ENCODE assay signal across 8 cellular contexts in the genomic region with DNA sequence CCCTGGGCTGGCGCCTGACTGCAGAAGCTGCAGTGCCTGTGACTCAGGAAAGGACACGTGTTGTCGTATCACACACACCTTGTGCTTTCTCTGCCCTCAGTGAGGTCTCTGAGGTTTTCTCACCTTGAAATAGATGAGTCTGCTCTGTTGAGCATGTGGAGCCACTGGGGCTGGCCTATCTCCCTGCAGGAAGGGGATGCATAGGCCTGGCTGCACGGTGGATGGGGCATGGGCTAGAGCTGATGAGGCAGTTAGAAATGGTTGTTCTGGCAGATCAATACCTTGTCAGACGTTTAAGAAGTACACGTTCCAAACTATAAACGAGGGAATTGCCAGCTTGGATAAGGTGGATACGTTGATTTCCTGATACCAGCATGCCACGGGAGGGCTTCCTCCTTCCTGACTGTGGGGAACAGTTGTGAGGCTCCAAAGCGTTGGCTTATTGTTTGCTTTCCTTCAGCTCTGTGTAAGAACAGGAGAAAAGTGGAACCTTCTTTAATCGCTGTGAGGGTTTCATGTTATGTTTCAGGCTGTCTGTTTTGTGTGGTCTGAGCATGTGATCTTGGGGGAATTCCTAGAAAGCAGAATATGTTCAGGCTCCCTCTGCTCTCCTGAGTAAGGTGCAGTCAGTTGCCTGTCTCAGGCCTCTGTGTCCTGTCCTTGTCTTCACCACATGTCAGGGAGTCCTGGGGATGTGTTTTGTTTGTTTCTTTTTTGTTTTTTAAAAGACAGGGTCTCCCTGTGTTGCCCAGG. TPM values are rescaled to one million over a fixed set of nuclear protein-coding genes. Genes with fewer than 3 reads are reported as not detected.
DNase-seq lines count a peak whose midpoint lies in the region; ATAC-seq and TF ChIP-seq lines count a peak whose summit lies in the region.

No MANE protein-coding gene starts in this region.

- TF ChIP-seq POLR2A in body of pancreas (IDR thresholded peaks at IDR 0.05), result no peak
- no peak for TF ChIP-seq POLR2A in esophagus squamous epithelium (IDR thresholded peaks at IDR 0.05)

- H3K36me3 ChIP-seq in GM06990 (ENCODE audit: control insufficient read depth, insufficient read depth, low read length) (peaks cover 20% of the 10 kb centered on the region), mucosa of descending colon (ENCODE audit: low read depth) (no peaks in the 10 kb centered on the region), body of pancreas (replicated peaks in 1 of 2; ENCODE audit: insufficient read depth in 1 of 2, low read depth in 2 of 2) (peaks cover 0 to 14% of the 10 kb centered on the region in 2 donors), esophagus squamous epithelium (peaks cover 12 to 89% (median 19%) of the 10 kb centered on the region in 3 donors)

- ATAC-seq in GM21717 (IDR thresholded peaks at IDR 0.05; ENCODE audit: unreplicated experiment) (peak; percentile 63), mucosa of descending colon (peak; percentile 44), body of pancreas (no peak)

- WGBS in body of pancreas, 2 donors, result 55 to 68% methylated on average over 11 of the region's 11 CpGs
- WGBS in esophagus squamous epithelium, 2 donors, result 58 to 68% methylated on average over 9 to 10 of the region's 11 CpGs

- no peak for DNase-seq in GM06990 (ENCODE audit: extremely low read depth, insufficient read length)
- DNase-seq in activated CD4-positive, alpha-beta T cell treated with anti-CD3 and anti-CD28 coated beads for 4 hours, result peak; percentile 6 to 8
- peak in 1 of 3 donors; percentile 5 for DNase-seq in mucosa of descending colon
- no peak for DNase-seq in body of pancreas
- DNase-seq in esophagus squamous epithelium (lab: John Stamatoyannopoulos, UW), result no peak
- no peak for DNase-seq in HuH-7.5 (ENCODE audit: low spot score)
- DNase-seq in D341Med (ENCODE audit: low spot score), result no peak

- H3K4me1 ChIP-seq in mucosa of descending colon (ENCODE audit: low read depth), result peaks cover 3% of the 10 kb centered on the region
- H3K4me1 ChIP-seq in body of pancreas, result no peaks in the 10 kb centered on the region
- H3K4me1 ChIP-seq in esophagus squamous epithelium, result no peaks in the 10 kb centered on the region

- no peak for TF ChIP-seq CTCF in GM06990 (IDR thresholded peaks at IDR 0.05; ENCODE audit: insufficient read depth, low read length, poor library complexity, severe bottlenecking)
- TF ChIP-seq CTCF in mucosa of descending colon (IDR thresholded peaks at IDR 0.05), result no peak
- TF ChIP-seq CTCF in body of pancreas (IDR thresholded peaks at IDR 0.05), result no peak
- TF ChIP-seq CTCF in esophagus squamous epithelium (IDR thresholded peaks at IDR 0.05), result no peak

- H3K27me3 ChIP-seq in GM06990 (replicated peaks; ENCODE audit: control insufficient read depth, insufficient read depth, low read length), result no peaks in the 10 kb centered on the region
- no peaks in the 10 kb centered on the region for H3K27me3 ChIP-seq in body of pancreas
- no peaks in the 10 kb centered on the region for H3K27me3 ChIP-seq in esophagus squamous epithelium

- intact Hi-C loops in mucosa of descending colon (cut with DNase I, micrococcal nuclease) (no loop called here), body of pancreas (cut with DNase I) (no loop called here), esophagus squamous epithelium (cut with DNase I) (no loop called here)

- H3K9me3 ChIP-seq in mucosa of descending colon (no peaks in the 10 kb centered on the region), body of pancreas (no peaks in the 10 kb centered on the region), esophagus squamous epithelium (no peaks in the 10 kb centered on the region)

- H3K4me3 ChIP-seq in GM06990 (replicated peaks; ENCODE audit: low read depth, low read length) (peak overlapping the region; percentile 37), mucosa of descending colon (no peak overlapping the region), body of pancreas (no peak overlapping the region), esophagus squamous epithelium (no peak overlapping the region)

- H3K27ac ChIP-seq in body of pancreas (no peak overlapping the region), esophagus squamous epithelium (no peak overlapping the region)

RNA-seq across cellular contexts. Expression of gene PCNT, which starts 44.8 kb away (rescaled TPM):
- total RNA-seq in mucosa of descending colon, result 10 to 100 TPM; 20.4 to 36.9 (median 26.1) TPM
- total RNA-seq in body of pancreas, result 10 to 100 TPM; 11.9 to 28.0 TPM
- 10 to 100 TPM; 26.8 to 38.7 (median 29.9) TPM for total RNA-seq in esophagus squamous epithelium

RNA-seq across cellular contexts. Expression of gene C21orf58, which starts 45.0 kb away (rescaled TPM):
- total RNA-seq in mucosa of descending colon (10 to 100 TPM in 1 of 3 donors, 1 to 10 TPM in 2; 5.5 to 11.9 (median 5.6) TPM), body of pancreas (1 to 10 TPM; 1.6 TPM), esophagus squamous epithelium (1 to 10 TPM; 2.1 to 4.4 (median 2.7) TPM)

Comparison
In these comparisons a context has a peak if more than half of its experiments do, and no peak if none do; other contexts are left out.
1. DNase-seq: peak in activated CD4-positive, alpha-beta T cell treated with anti-CD3 and anti-CD28 coated beads for 4 hours (2 of 2); none in GM06990 (single experiment), body of pancreas (0 of 4), esophagus squamous epithelium (single experiment), HuH-7.5 (single experiment) and D341Med (single experiment).